ENCODE assay signal across 1 cellular context in genomic region chr21:14383596-14384210, GRCh38.
TF ChIP-seq lines count a peak whose summit lies in the region.

No MANE protein-coding gene starts in this region.

TF ChIP-seq in K562, 482 proteins besides CTCF, POLR2A, EP300 and RAD21 (continued from another document and continues in another):
- TF ChIP-seq CREB3 (tag; conservative IDR thresholded peaks at IDR 0.05; ENCODE audit: low read depth) (0 out of 2 replicates have a peak, but pooled peaks have one; percentile 31), ARID1B (IDR thresholded peaks at IDR 0.05) (peak; percentile 13; the same call in 1 of the 2 replicates), MGA (IDR thresholded peaks at IDR 0.05) (peak; percentile 15; the same call in 1 of the 2 replicates), RHOXF2B (CRISPR knock-in tag; conservative IDR thresholded peaks at IDR 0.05) (0 out of 2 replicates have a peak, but pooled peaks have one; percentile 56), SMARCA4 (IDR thresholded peaks at IDR 0.05) (0 out of 2 replicates have a peak, but pooled peaks have one; percentile 11), BMI1 (IDR thresholded peaks at IDR 0.05; ENCODE audit: low read length) (no peak), NCOR1 (IDR thresholded peaks at IDR 0.05) (no peak), XRCC5 (IDR thresholded peaks at IDR 0.05; ENCODE audit: low read depth, low read length) (no peak), MNT (conservative IDR thresholded peaks at IDR 0.05) (no peak), TAF1 (IDR thresholded peaks at IDR 0.05; ENCODE audit: control insufficient read depth, extremely low read depth, insufficient read depth, low read length, severe bottlenecking) (peak; percentile 13), POLR2B (IDR thresholded peaks at IDR 0.05; ENCODE audit: low read depth, partially characterized antibody) (peak; percentile 84), THAP7 (CRISPR knock-in tag; IDR thresholded peaks at IDR 0.05) (no peak), BDP1 (IDR thresholded peaks at IDR 0.05; ENCODE audit: insufficient read depth, insufficient read length) (no peak), RREB1 (CRISPR knock-in tag; IDR thresholded peaks at IDR 0.05) (0 out of 2 replicates have a peak, but pooled peaks have one; percentile 30), HMBOX1 (IDR thresholded peaks at IDR 0.05) (no peak), ADNP (tag; IDR thresholded peaks at IDR 0.05) (no peak), PHB2 (IDR thresholded peaks at IDR 0.05; ENCODE audit: low read depth) (no peak), ARID3B (CRISPR knock-in tag; IDR thresholded peaks at IDR 0.05; ENCODE audit: borderline replicate concordance) (0 out of 2 replicates have a peak, but pooled peaks have one; percentile 53), POLR2AphosphoS5 (IDR thresholded peaks at IDR 0.05; ENCODE audit: control insufficient read depth, insufficient read depth, low read depth, low read length) (no peak), CC2D1A (IDR thresholded peaks at IDR 0.05) (0 out of 2 replicates have a peak, but pooled peaks have one; percentile 4), JUN (IDR thresholded peaks at IDR 0.05; ENCODE audit: borderline replicate concordance, low read depth, low read length) (no peak), JUN (CRISPR knock-in tag; IDR thresholded peaks at IDR 0.05; ENCODE audit: borderline replicate concordance) (no peak)
